Comparison of ENCODE assay signal across 1 cellular context in genomic region chr6:111096246-111096645, GRCh38.
TF ChIP-seq lines count a peak whose summit lies in the region.

No MANE protein-coding gene starts in this region.

TF ChIP-seq in HepG2, 621 proteins besides CTCF, POLR2A, EP300 and RAD21 (continued from another document):
- TF ChIP-seq, protein P1, sequence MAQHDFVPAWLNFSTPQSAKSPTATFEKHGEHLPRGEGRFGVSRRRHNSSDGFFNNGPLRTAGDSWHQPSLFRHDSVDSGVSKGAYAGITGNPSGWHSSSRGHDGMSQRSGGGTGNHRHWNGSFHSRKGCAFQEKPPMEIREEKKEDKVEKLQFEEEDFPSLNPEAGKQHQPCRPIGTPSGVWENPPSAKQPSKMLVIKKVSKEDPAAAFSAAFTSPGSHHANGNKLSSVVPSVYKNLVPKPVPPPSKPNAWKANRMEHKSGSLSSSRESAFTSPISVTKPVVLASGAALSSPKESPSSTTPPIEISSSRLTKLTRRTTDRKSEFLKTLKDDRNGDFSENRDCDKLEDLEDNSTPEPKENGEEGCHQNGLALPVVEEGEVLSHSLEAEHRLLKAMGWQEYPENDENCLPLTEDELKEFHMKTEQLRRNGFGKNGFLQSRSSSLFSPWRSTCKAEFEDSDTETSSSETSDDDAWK (CRISPR knock-in tag; IDR thresholded peaks at IDR 0.05), result no peak
- no peak for TF ChIP-seq ETV5 (CRISPR knock-in tag; IDR thresholded peaks at IDR 0.05; ENCODE audit: borderline replicate concordance)
- no peak for TF ChIP-seq ZNF44 (CRISPR knock-in tag; IDR thresholded peaks at IDR 0.05)
- TF ChIP-seq ZNF547 (CRISPR knock-in tag; IDR thresholded peaks at IDR 0.05), result no peak
- no peak for TF ChIP-seq ZNF30 (CRISPR knock-in tag; IDR thresholded peaks at IDR 0.05)
- no peak for TF ChIP-seq JUNB (CRISPR knock-in tag; IDR thresholded peaks at IDR 0.05; ENCODE audit: borderline replicate concordance)
